Comparison of ENCODE assay signal across 17 cellular contexts in the genomic region with DNA sequence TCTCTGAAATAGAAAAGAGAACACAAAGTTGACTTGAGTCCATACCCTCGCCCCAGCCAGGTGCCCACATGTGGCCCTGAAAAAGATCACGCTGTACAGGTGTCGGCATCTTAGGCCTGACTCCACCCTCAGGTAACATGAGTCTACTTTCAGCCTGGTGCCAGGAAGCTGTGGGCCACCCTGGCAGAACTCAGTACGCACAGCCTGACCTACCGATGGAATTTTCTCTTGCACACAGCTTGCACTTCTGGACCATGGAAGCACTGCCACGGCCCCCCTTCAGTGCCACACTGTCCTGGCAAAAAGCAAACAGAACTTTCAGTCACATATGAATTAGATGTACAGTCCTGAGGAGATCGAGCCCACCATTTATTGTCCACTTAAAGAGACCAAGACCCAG. TPM values are rescaled to one million over a fixed set of nuclear protein-coding genes. Genes with fewer than 3 reads are reported as not detected.
DNase-seq lines count a peak whose midpoint lies in the region; ATAC-seq and TF ChIP-seq lines count a peak whose summit lies in the region.
"Had no signal": no experiment of that assay in that cellular context is flagged by ENCODE, and none has a peak within 500 bp of the region (broad histone marks: within the 10 kb centered on the region; RNA-seq: fewer than 3 reads in every experiment).

No MANE protein-coding gene starts in this region.

- peaks cover 25% of the 10 kb centered on the region for H3K36me3 Mint-ChIP-seq in T-helper 2 cell treated with Interferon-gamma antibody and Interleukin-4, amounts not matched to agents 5 μg/mL and 100 μg/mL, for 36 hours (ENCODE audit: low read depth)
- H3K36me3 Mint-ChIP-seq in Calu3 (ENCODE audit: insufficient read depth, unreplicated experiment): peaks cover 31% of the 10 kb centered on the region
- H3K36me3 Mint-ChIP-seq in endothelial cell (ENCODE audit: low read depth, unreplicated experiment): peaks cover 8% of the 10 kb centered on the region
- H3K36me3 Mint-ChIP-seq in neural crest cell (ENCODE audit: low read depth): peaks cover 9% of the 10 kb centered on the region

- H3K9me3 Mint-ChIP-seq in T-helper 2 cell treated with Interferon-gamma antibody and Interleukin-4, amounts not matched to agents 5 μg/mL and 100 μg/mL, for 36 hours: no peaks in the 10 kb centered on the region
- H3K9me3 Mint-ChIP-seq in Calu3 (ENCODE audit: low read depth, unreplicated experiment) (no peaks in the 10 kb centered on the region), endothelial cell (ENCODE audit: unreplicated experiment) (no peaks in the 10 kb centered on the region), neural crest cell (no peaks in the 10 kb centered on the region)
- H3K9me3 Mint-ChIP-seq: H9 had no signal

- CTCF ChIA-PET in Calu3 (lab: Charles Lee): no interaction called here

- DNase-seq in T-helper 2 cell treated with Interferon-gamma antibody and Interleukin-4, amounts not matched to agents 5 μg/mL and 100 μg/mL, for 36 hours (ENCODE audit: low spot score): no peak
- DNase-seq in T-helper 2 cell (no peak), Calu3 (no peak), endothelial cell (ENCODE audit: low spot score) (no peak), neural crest cell (ENCODE audit: low read depth, low spot score) (no peak), NCI-H1694 (lab: John Stamatoyannopoulos, UW) (no peak)
- no peak for DNase-seq in stimulated activated naive CD4-positive, alpha-beta T cell treated with Interleukin-2 at 50 U/mL for 16 hours (lab: John Stamatoyannopoulos, UW)
- DNase-seq: 8988T, COR-L47, DMS53, H9, IMR-90, Kasumi-1, NCI-H2029, NCI-H510A treated with DMSO at 0.1 percent for 48 hours, Peyer's patch had no signal

- H3K27ac Mint-ChIP-seq in T-helper 2 cell treated with Interferon-gamma antibody and Interleukin-4, amounts not matched to agents 5 μg/mL and 100 μg/mL, for 36 hours: peak overlapping the region; percentile 49
- no peak overlapping the region for H3K27ac Mint-ChIP-seq in Calu3 (ENCODE audit: unreplicated experiment)
- no peak overlapping the region for H3K27ac Mint-ChIP-seq in endothelial cell (ENCODE audit: unreplicated experiment)
- no peak overlapping the region for H3K27ac Mint-ChIP-seq in neural crest cell (ENCODE audit: unreplicated experiment)
- H3K27ac Mint-ChIP-seq: H9 had no signal

- H3K27me3 Mint-ChIP-seq in T-helper 2 cell treated with Interferon-gamma antibody and Interleukin-4, amounts not matched to agents 5 μg/mL and 100 μg/mL, for 36 hours (ENCODE audit: low read depth): no peaks in the 10 kb centered on the region
- H3K27me3 Mint-ChIP-seq in Calu3 (ENCODE audit: unreplicated experiment) (no peaks in the 10 kb centered on the region), endothelial cell (ENCODE audit: unreplicated experiment) (no peaks in the 10 kb centered on the region), neural crest cell (ENCODE audit: low read depth) (no peaks in the 10 kb centered on the region)

- TF ChIP-seq CTCF in Calu3 (IDR thresholded peaks at IDR 0.05; ENCODE audit: unreplicated experiment) (no peak), endothelial cell (IDR thresholded peaks at IDR 0.05; ENCODE audit: unreplicated experiment) (no peak), neural crest cell (conservative IDR thresholded peaks at IDR 0.05) (no peak)

- intact Hi-C loops in Calu3 (cut with micrococcal nuclease; ENCODE audit: unreplicated experiment): no loop called here

- peak overlapping the region; percentile 43 for H3K4me3 Mint-ChIP-seq in T-helper 2 cell treated with Interferon-gamma antibody and Interleukin-4, amounts not matched to agents 5 μg/mL and 100 μg/mL, for 36 hours
- peak overlapping the region; percentile 14 for H3K4me3 Mint-ChIP-seq in Calu3 (ENCODE audit: low read depth, unreplicated experiment)
- peak overlapping the region; percentile 34 for H3K4me3 Mint-ChIP-seq in endothelial cell (ENCODE audit: unreplicated experiment)
- peak overlapping the region; percentile 92 for H3K4me3 Mint-ChIP-seq in neural crest cell

- H3K4me1 Mint-ChIP-seq in T-helper 2 cell treated with Interferon-gamma antibody and Interleukin-4, amounts not matched to agents 5 μg/mL and 100 μg/mL, for 36 hours (ENCODE audit: low read depth): peaks cover 20% of the 10 kb centered on the region
- H3K4me1 Mint-ChIP-seq in Calu3 (ENCODE audit: low read depth, unreplicated experiment): peaks cover 17% of the 10 kb centered on the region
- peaks cover 22% of the 10 kb centered on the region for H3K4me1 Mint-ChIP-seq in endothelial cell (ENCODE audit: unreplicated experiment)
- peaks cover 50% of the 10 kb centered on the region for H3K4me1 Mint-ChIP-seq in neural crest cell

- no peak for ATAC-seq in GM21786 (IDR thresholded peaks at IDR 0.05; ENCODE audit: unreplicated experiment)

- BruUV-seq in Calu3 (replicated peaks; lab: Mats Ljungman, UMichigan): no TSS peak

RNA-seq across cellular contexts. Expression of a gene that starts 2.2 kb away (rescaled TPM):
- total RNA-seq in Calu3 (2022) (31.3 and 34.1 TPM in 2 replicates), endothelial cell (ENCODE audit: unreplicated experiment) (65.0 TPM), neural crest cell (82.2 and 84.1 TPM in 2 replicates)

RNA-seq across cellular contexts. Expression of a gene that starts 20.1 kb away (rescaled TPM):
- 61.9 and 70.2 TPM in 2 replicates for total RNA-seq in Calu3 (2022)
- 57.3 TPM for total RNA-seq in endothelial cell (ENCODE audit: unreplicated experiment)
- 76.6 and 78.9 TPM in 2 replicates for total RNA-seq in neural crest cell

RNA-seq across cellular contexts. Expression of a gene that starts 21.6 kb away (rescaled TPM):
- total RNA-seq in Calu3 (2022): 18.5 and 23.5 TPM in 2 replicates
- total RNA-seq in endothelial cell (ENCODE audit: unreplicated experiment): 17.6 TPM
- total RNA-seq in neural crest cell: 22.9 and 24.7 TPM in 2 replicates

Comparison
In these comparisons a context has a peak if more than half of its experiments do, and no peak if none do; other contexts are left out.
1. H3K4me3 Mint-ChIP-seq: peak in every context shown above with its lines; median percentile 92 in neural crest cell; 43 in T-helper 2 cell treated with Interferon-gamma antibody and Interleukin-4, amounts not matched to agents 5 μg/mL and 100 μg/mL, for 36 hours; 34 in endothelial cell; 14 in Calu3.